In genomic region chr7:8433477-8434289, GRCh38 we compare ENCODE assay signal across 1 cellular context.
A peak's percentile ranks its signal among the peaks of the same experiment; 100 is the strongest.
TF ChIP-seq lines count a peak whose summit lies in the region.

Gene NXPH1, plus strand, starts transcription at chr7:8433609.

TF ChIP-seq in endothelial cell of umbilical vein, 7 proteins besides CTCF, POLR2A, EP300 and RAD21 (continued from another document):
- TF ChIP-seq JUN (IDR thresholded peaks at IDR 0.05; ENCODE audit: borderline replicate concordance, insufficient read depth, insufficient read length, low read depth): no peak
- TF ChIP-seq EZH2 (IDR thresholded peaks at IDR 0.05; ENCODE audit: borderline replicate concordance, low read depth, low read length, severe bottlenecking): peak; percentile 28
- no peak for TF ChIP-seq MYC (IDR thresholded peaks at IDR 0.05; ENCODE audit: low read depth, low read length)
- TF ChIP-seq POLR2AphosphoS5 (IDR thresholded peaks at IDR 0.05; ENCODE audit: insufficient read depth, low read depth, low read length): no peak
